Comparison of ENCODE assay signal across 8 cellular contexts in genomic region chr20:46128310-46129151, GRCh38. TPM values are rescaled to one million over a fixed set of nuclear protein-coding genes. Genes with fewer than 3 reads are reported as not detected.
DNase-seq lines count a peak whose midpoint lies in the region; ATAC-seq, FAIRE-seq and TF ChIP-seq lines count a peak whose summit lies in the region.

No MANE protein-coding gene starts in this region.

- peaks cover 8% of the 10 kb centered on the region for H4K20me1 ChIP-seq in K562 (replicated peaks; ENCODE audit: control insufficient read depth, insufficient read depth, low read length)

- TF ChIP-seq RAD21 in Ishikawa (IDR thresholded peaks at IDR 0.05; ENCODE audit: low read depth): peak; percentile 62
- peak in 1 of 2 experiments; percentile 67; a peak in 2 of 4 replicates for TF ChIP-seq RAD21 in K562 (CRISPR knock-in tag; conservative IDR thresholded peaks at IDR 0.05 in 1 of 2, IDR thresholded peaks at IDR 0.05 in 1 of 2)

- no peaks in the 10 kb centered on the region for H3K4me1 Mint-ChIP-seq in Calu3 (ENCODE audit: low read depth, unreplicated experiment)

- peaks cover 8 to 26% of the 10 kb centered on the region in 2 experiments; a peak in 4 of 5 replicates for H3K27me3 ChIP-seq in K562 (ENCODE audit: control insufficient read depth in 2 of 2, insufficient read depth in 2 of 2, low read length in 2 of 2)
- no peaks in the 10 kb centered on the region for H3K27me3 ChIP-seq in lower lobe of right lung (ENCODE audit: low read depth)

- H3K79me2 ChIP-seq in K562 (ENCODE audit: control insufficient read depth, insufficient read depth, low read length): no peaks in the 10 kb centered on the region

- H3K4me1 ChIP-seq in K562 (replicated peaks in 1 of 2; ENCODE audit: control insufficient read depth in 2 of 2, insufficient read depth in 2 of 2, low read length in 2 of 2) (0 out of 5 replicates have a peak, but pooled peaks cover 0 to 7% of the 10 kb centered on the region in 2 experiments), lower lobe of right lung (no peaks in the 10 kb centered on the region)

- BruUV-seq in Calu3 (replicated peaks; lab: Mats Ljungman, UMichigan) (no TSS peak), K562 (replicated peaks; lab: Mats Ljungman, UMichigan) (no TSS peak)

- H3K36me3 ChIP-seq in K562 (ENCODE audit: control insufficient read depth, insufficient read depth, low read length) (no peaks in the 10 kb centered on the region), lower lobe of right lung (peaks cover 35% of the 10 kb centered on the region)

- POLR2A ChIA-PET in K562 (lab: Yijun Ruan, JAX): no interaction called here

- no peak overlapping the region for H3K4me2 ChIP-seq in K562 (ENCODE audit: insufficient read depth, low read length)

- WGBS in K562 (ENCODE audit: insufficient coverage, low coverage, missing lambda C conversion rate): 2% methylated on average over 16 of the region's 16 CpGs

- no peak overlapping the region for H3K27ac Mint-ChIP-seq in Calu3 (ENCODE audit: unreplicated experiment)

- no peak for FAIRE-seq in K562 (lab: Jason Lieb, UNC)

- in situ Hi-C loops in K562 (cut with MboI): loop anchor here (25.0 kb wide), 1 partner anchor 184 kb away; the partner anchor contains the start of gene CDH22

- peaks cover 97% of the 10 kb centered on the region for H3K27me3 Mint-ChIP-seq in Calu3 (ENCODE audit: unreplicated experiment)

- no peak for TF ChIP-seq POLR2A in K562 (conservative IDR thresholded peaks at IDR 0.05)

- no peak for TF ChIP-seq EP300 in Ishikawa (IDR thresholded peaks at IDR 0.05; ENCODE audit: borderline replicate concordance)
- no peak for TF ChIP-seq EP300 in K562 (IDR thresholded peaks at IDR 0.05; ENCODE audit: low read length)

- CTCF ChIA-PET in Calu3 (lab: Charles Lee): interaction anchor here (0.6 to 2.6 kb wide), 19 partner anchors 12 to 336 kb away, joined by 3 to 22 read pairs (median 4); partner anchors contain the start of genes ELMO2 and SLC12A5
- CTCF ChIA-PET in K562 (lab: Yijun Ruan, JAX; ENCODE audit: low intra/inter-chr PET ratio): no interaction called here

- no peak overlapping the region for H3K9ac ChIP-seq in K562 (ENCODE audit: insufficient read depth in 1 of 2, low read depth in 2 of 2, low read length in 2 of 2)

- no peak overlapping the region for H3K4me3 Mint-ChIP-seq in Calu3 (ENCODE audit: low read depth, unreplicated experiment)

- no peaks in the 10 kb centered on the region for H3K9me3 Mint-ChIP-seq in Calu3 (ENCODE audit: low read depth, unreplicated experiment)

- ATAC-seq in K562 (peak; percentile 68), lower lobe of right lung (peak; percentile 43 to 47), GM21737 (IDR thresholded peaks at IDR 0.05; ENCODE audit: unreplicated experiment) (no peak), GM18858 (IDR thresholded peaks at IDR 0.05; ENCODE audit: unreplicated experiment) (no peak), HG02981 (IDR thresholded peaks at IDR 0.05; ENCODE audit: unreplicated experiment) (no peak), GM18909 (IDR thresholded peaks at IDR 0.05; ENCODE audit: poor library complexity, unreplicated experiment) (no peak)

- H3K9me3 ChIP-seq in K562 (replicated peaks; ENCODE audit: control insufficient read depth, insufficient read depth, low read depth, low read length): no peaks in the 10 kb centered on the region
- no peaks in the 10 kb centered on the region for H3K9me3 ChIP-seq in lower lobe of right lung

- no peak overlapping the region for H3K4me3 ChIP-seq in K562
- H3K4me3 ChIP-seq in lower lobe of right lung: no peak overlapping the region

- intact Hi-C loops in Calu3 (cut with micrococcal nuclease; ENCODE audit: unreplicated experiment) (loop anchor here (2.0 kb wide), 1 partner anchor 188 kb away; no protein-coding TSS in a partner anchor), K562 (cut with micrococcal nuclease) (no loop called here), lower lobe of right lung (cut with DNase I) (no loop called here)

- TF ChIP-seq CTCF in Calu3 (IDR thresholded peaks at IDR 0.05; ENCODE audit: unreplicated experiment) (peak; percentile 95), K562 (IDR thresholded peaks at IDR 0.05 in 2 of 3, conservative IDR thresholded peaks at IDR 0.05 in 1 of 3; ENCODE audit: insufficient read depth in 2 of 3, low read depth in 1 of 3, low read length in 3 of 3) (peak; percentile 69 to 76 (median 75); a peak in 5 of 6 replicates), lower lobe of right lung (IDR thresholded peaks at IDR 0.05) (peak; percentile 54)

- H3K36me3 Mint-ChIP-seq in Calu3 (ENCODE audit: insufficient read depth, unreplicated experiment): no peaks in the 10 kb centered on the region

- no peaks in the 10 kb centered on the region for H3K9me1 ChIP-seq in K562 (ENCODE audit: control insufficient read depth, insufficient read depth, low read length)

- no peak overlapping the region for H2AFZ ChIP-seq in K562 (ENCODE audit: low read depth, low read length)

- DNase-seq in Calu3: peak; percentile 68
- peak; percentile 53 to 71 (median 69) for DNase-seq in K562 (ENCODE audit: extremely low read depth in 1 of 4, low spot score in 3 of 4)
- DNase-seq in lower lobe of right lung: no peak

- H3K27ac ChIP-seq in K562 (ENCODE audit: extremely low read depth, low read depth, low read length) (no peak overlapping the region), lower lobe of right lung (no peak overlapping the region)

TF ChIP-seq in K562, 482 proteins besides CTCF, POLR2A, EP300 and RAD21 (continues in another document):
- no peak for TF ChIP-seq MXI1 (IDR thresholded peaks at IDR 0.05; ENCODE audit: low read depth, low read length)
- TF ChIP-seq ZNF561 (CRISPR knock-in tag; conservative IDR thresholded peaks at IDR 0.05): no peak
- no peak for TF ChIP-seq USF1 (CRISPR knock-in tag; IDR thresholded peaks at IDR 0.05)
- TF ChIP-seq TSC22D4 (tag; IDR thresholded peaks at IDR 0.05): no peak
- TF ChIP-seq VEZF1 (CRISPR knock-in tag; IDR thresholded peaks at IDR 0.05): peak; percentile 56; the same call in 1 of the 2 replicates
- TF ChIP-seq BMI1 (IDR thresholded peaks at IDR 0.05; ENCODE audit: low read length): no peak
- TF ChIP-seq HMGN3 (IDR thresholded peaks at IDR 0.05; ENCODE audit: borderline replicate concordance, extremely low read depth, insufficient read length, low read depth, low read length): no peak

RNA-seq across cellular contexts. Expression of gene CD40, which starts 10.4 kb away (rescaled TPM):
- total RNA-seq in Calu3 (2022): 13.3 and 13.6 TPM in 2 replicates
- total RNA-seq in K562 (2011; cell fraction: chromatin; rRNA removed; ENCODE audit: low replicate concordance): 2.4 and 5.1 TPM in 2 replicates
- total RNA-seq in K562 (2011; cell fraction: nucleolus; rRNA removed): 2.4 and 4.5 TPM in 2 replicates
- 5.8 and 6.6 TPM in 2 replicates for total RNA-seq in K562 (2011; cell fraction: nucleoplasm; rRNA removed)
- 1.5 and 1.6 TPM in 2 replicates for total RNA-seq in K562 (2014; rRNA removed)
- total RNA-seq in K562 (2014; rRNA removed; fragmentation: Illumina TruSeq; extraction: Trizol): 1.1 and 1.3 TPM in 2 replicates
- total RNA-seq in K562 (2015; rRNA removed; fragmentation: Illumina TruSeq; extraction: Trizol): 0.64 and 0.76 TPM in 2 replicates
- 2.0 and 2.1 TPM in 2 replicates for total RNA-seq in K562 (2021)
- 2.2 and 3.7 TPM in 2 replicates for polyA plus RNA-seq in K562 (2011; rRNA removed)
- 2.5 and 4.8 TPM in 2 replicates for polyA plus RNA-seq in K562 (2011; cell fraction: cytosol; rRNA removed)
- polyA plus RNA-seq in K562 (2011; cell fraction: nucleus; rRNA removed): 3.0 and 4.6 TPM in 2 replicates
- 1.7 and 4.9 TPM in 2 replicates for polyA plus RNA-seq in K562 (2012)
- 1.9 TPM in 2 replicates for polyA plus RNA-seq in K562 (2014; fragmentation: Illumina TruSeq; extraction: Trizol)
- 1 to 10 TPM; 1.0 to 1.6 TPM for polyA plus RNA-seq in K562 (2014; fragmentation: Nextera tagmentation; extraction: Ambion mirVana)
- 2.3 and 2.9 TPM in 2 replicates for polyA plus RNA-seq in K562 (2014; rRNA removed)
- polyA minus RNA-seq in K562 (2011; rRNA and poly(A)+ RNA removed): 0.75 and 1.5 TPM in 2 replicates
- 0.67 and 1.5 TPM in 2 replicates for polyA minus RNA-seq in K562 (2011; cell fraction: cytosol; rRNA and poly(A)+ RNA removed)
- polyA minus RNA-seq in K562 (2011; cell fraction: nucleus; rRNA and poly(A)+ RNA removed): 0.89 and 2.4 TPM in 2 replicates
- total RNA-seq in lower lobe of right lung: 35.7 TPM

RNA-seq across cellular contexts. Expression of gene NCOA5, which starts 38.8 kb away (rescaled TPM):
- total RNA-seq in Calu3 (2022) (31.7 and 34.4 TPM in 2 replicates), K562 (2014; rRNA removed) (13.5 and 19.2 TPM in 2 replicates), K562 (2014; rRNA removed; fragmentation: Illumina TruSeq; extraction: Trizol) (11.6 and 11.8 TPM in 2 replicates), K562 (2015; rRNA removed; fragmentation: Illumina TruSeq; extraction: Trizol) (16.9 and 18.5 TPM in 2 replicates), K562 (2021) (17.9 and 19.4 TPM in 2 replicates), lower lobe of right lung (29.4 TPM)
- total RNA-seq in K562 (2011; cell fraction: chromatin; rRNA removed; ENCODE audit: low replicate concordance): 10.4 and 11.2 TPM in 2 replicates
- total RNA-seq in K562 (2011; cell fraction: nucleolus; rRNA removed): 6.0 and 6.8 TPM in 2 replicates
- total RNA-seq in K562 (2011; cell fraction: nucleoplasm; rRNA removed): 5.9 and 7.0 TPM in 2 replicates
- polyA plus RNA-seq in K562 (2011; rRNA removed) (13.3 and 13.8 TPM in 2 replicates), K562 (2014; fragmentation: Illumina TruSeq; extraction: Trizol) (19.9 and 22.8 TPM in 2 replicates), K562 (2014; fragmentation: Nextera tagmentation; extraction: Ambion mirVana) (1 to 10 TPM; 3.9 to 4.3 TPM), K562 (2014; rRNA removed) (12.9 and 17.8 TPM in 2 replicates)
- 12.9 and 16.1 TPM in 2 replicates for polyA plus RNA-seq in K562 (2011; cell fraction: cytosol; rRNA removed)
- polyA plus RNA-seq in K562 (2011; cell fraction: nucleus; rRNA removed): 14.1 and 16.8 TPM in 2 replicates
- 16.3 and 19.4 TPM in 2 replicates for polyA plus RNA-seq in K562 (2012)
- 11.2 and 15.3 TPM in 2 replicates for polyA minus RNA-seq in K562 (2011; rRNA and poly(A)+ RNA removed)
- 8.0 and 9.6 TPM in 2 replicates for polyA minus RNA-seq in K562 (2011; cell fraction: cytosol; rRNA and poly(A)+ RNA removed)
- 4.3 and 6.8 TPM in 2 replicates for polyA minus RNA-seq in K562 (2011; cell fraction: nucleus; rRNA and poly(A)+ RNA removed)

Comparison
In these comparisons a context has a peak if more than half of its experiments do, and no peak if none do; other contexts are left out.
1. ATAC-seq: peak in K562 (single experiment) and lower lobe of right lung (2 of 2); none in GM21737 (single experiment), GM18858 (single experiment), HG02981 (single experiment) and GM18909 (single experiment).
2. Peak in every context shown above with its lines, with median percentiles within 50 percentile points of each other: CTCF ChIP-seq.